9 cellular contexts compared by ENCODE assay signal in genomic region chr15:85044251-85044853, GRCh38.
A peak's percentile ranks its signal among the peaks of the same experiment; 100 is the strongest.
DNase-seq lines count a peak whose midpoint lies in the region; ATAC-seq, FAIRE-seq and TF ChIP-seq lines count a peak whose summit lies in the region.
"Had no signal": no experiment of that assay in that cellular context is flagged by ENCODE, and none has a peak within 500 bp of the region (broad histone marks: within the 10 kb centered on the region; RNA-seq: fewer than 3 reads in every experiment).

No MANE protein-coding gene starts in this region.

- H3K27me3 ChIP-seq in right cardiac atrium (ENCODE audit: control insufficient read depth, insufficient read depth) (no peaks in the 10 kb centered on the region), sigmoid colon (no peaks in the 10 kb centered on the region)

- no peak for TF ChIP-seq EP300 in sigmoid colon (IDR thresholded peaks at IDR 0.05)

- H3K27ac ChIP-seq in right cardiac atrium (ENCODE audit: low read length) (no peak overlapping the region), sigmoid colon (peak overlapping the region in 1 of 4 donors; percentile 1)

- no peaks in the 10 kb centered on the region for H3K36me3 ChIP-seq in sigmoid colon

- H3K9me3 ChIP-seq in right cardiac atrium (ENCODE audit: control insufficient read depth, low read length) (no peaks in the 10 kb centered on the region), sigmoid colon (no peaks in the 10 kb centered on the region)

- peaks cover 37% of the 10 kb centered on the region for H3K4me1 Mint-ChIP-seq in activated naive CD8-positive, alpha-beta T cell treated with anti-CD3 and anti-CD28 coated beads, Interleukin-2, amount 50 U/mL, for 24 hours

- H3K36me3 Mint-ChIP-seq in activated naive CD8-positive, alpha-beta T cell treated with anti-CD3 and anti-CD28 coated beads, Interleukin-2, amount 50 U/mL, for 24 hours (ENCODE audit: low read depth): peaks cover 2% of the 10 kb centered on the region
- H3K36me3 Mint-ChIP-seq: activated naive CD8-positive, alpha-beta T cell had no signal

- H3K27me3 Mint-ChIP-seq in activated naive CD8-positive, alpha-beta T cell treated with anti-CD3 and anti-CD28 coated beads, Interleukin-2, amount 50 U/mL, for 24 hours: no peaks in the 10 kb centered on the region
- H3K27me3 Mint-ChIP-seq: activated naive CD8-positive, alpha-beta T cell had no signal

- DNase-seq in DMS53 treated with DMSO at 0.1 percent for 48 hours (lab: John Stamatoyannopoulos, UW; ENCODE audit: unreplicated experiment) (peak; percentile 41), H54 (ENCODE audit: insufficient read length, low spot score) (no peak), OCI-M1 (lab: John Stamatoyannopoulos, UW) (peak; percentile 65), right cardiac atrium (peak in 2 of 3 donors; percentile 44 to 73), sigmoid colon (peak; percentile 77), NCI-H187 (lab: John Stamatoyannopoulos, UW) (no peak)
- DNase-seq in activated naive CD8-positive, alpha-beta T cell treated with anti-CD3 and anti-CD28 coated beads, Interleukin-2, amount 50 U/mL, for 24 hours: peak; percentile 49

- no peak overlapping the region for H3K27ac Mint-ChIP-seq in activated naive CD8-positive, alpha-beta T cell treated with anti-CD3 and anti-CD28 coated beads, Interleukin-2, amount 50 U/mL, for 24 hours

- no peaks in the 10 kb centered on the region for H3K9me3 Mint-ChIP-seq in activated naive CD8-positive, alpha-beta T cell treated with anti-CD3 and anti-CD28 coated beads, Interleukin-2, amount 50 U/mL, for 24 hours

- 56% methylated on average over 3 of the region's 3 CpGs for WGBS in right cardiac atrium
- WGBS in sigmoid colon, 2 donors: 39 to 54% methylated on average over 3 of the region's 3 CpGs

- intact Hi-C loops in right cardiac atrium (cut with DNase I) (loop anchor here in 2 of 4 donors (2.0 to 10.0 kb wide), 3 partner anchors 87 to 450 kb away; no protein-coding TSS in a partner anchor), sigmoid colon (cut with DNase I) (loop anchor here (1.0 kb wide), 2 partner anchors 60 to 89 kb away; no protein-coding TSS in a partner anchor)

- H3K4me1 ChIP-seq in right cardiac atrium (ENCODE audit: control insufficient read depth, insufficient read depth, low read length) (peaks cover 2% of the 10 kb centered on the region), sigmoid colon (peaks cover 0 to 17% (median 6%) of the 10 kb centered on the region in 4 donors)

- no peak overlapping the region for H3K4me3 Mint-ChIP-seq in activated naive CD8-positive, alpha-beta T cell treated with anti-CD3 and anti-CD28 coated beads, Interleukin-2, amount 50 U/mL, for 24 hours
- H3K4me3 Mint-ChIP-seq: activated naive CD8-positive, alpha-beta T cell had no signal

- no peak overlapping the region for H3K4me3 ChIP-seq in right cardiac atrium (ENCODE audit: low read length)
- H3K4me3 ChIP-seq in sigmoid colon: no peak overlapping the region

- TF ChIP-seq POLR2A in H54 (IDR thresholded peaks at IDR 0.05; ENCODE audit: low read depth, low read length): no peak
- no peak for TF ChIP-seq POLR2A in sigmoid colon (IDR thresholded peaks at IDR 0.05)

- TF ChIP-seq CTCF in sigmoid colon (IDR thresholded peaks at IDR 0.05): peak; percentile 51 to 67 (median 60)

- ATAC-seq in activated naive CD8-positive, alpha-beta T cell treated with anti-CD3 and anti-CD28 coated beads, Interleukin-2, amount 50 U/mL, for 24 hours: peak; percentile 61
- ATAC-seq in right cardiac atrium (peak; percentile 79 to 84), HG03521 (IDR thresholded peaks at IDR 0.05; ENCODE audit: unreplicated experiment) (no peak)

- peak; percentile 23 for FAIRE-seq in H54 (lab: Jason Lieb, UNC)

Comparison
In these comparisons a context has a peak if more than half of its experiments do, and no peak if none do; other contexts are left out.
1. DNase-seq: peak in DMS53 treated with DMSO at 0.1 percent for 48 hours (single experiment), OCI-M1 (single experiment), activated naive CD8-positive, alpha-beta T cell treated with anti-CD3 and anti-CD28 coated beads, Interleukin-2, amount 50 U/mL, for 24 hours (single experiment), right cardiac atrium (2 of 3) and sigmoid colon (single experiment); none in H54 (single experiment) and NCI-H187 (0 of 2).